Comparison of ENCODE assay signal across 8 cellular contexts in genomic region chr6:33192105-33192646, GRCh38. TPM values are rescaled to one million over a fixed set of nuclear protein-coding genes. Genes with fewer than 3 reads are reported as not detected.
A peak's percentile ranks its signal among the peaks of the same experiment; 100 is the strongest.
DNase-seq lines count a peak whose midpoint lies in the region; ATAC-seq and TF ChIP-seq lines count a peak whose summit lies in the region.

Gene COL11A2 (minus strand): TSS chr6:33192467. CDS start chr6:33192240, 227 bp downstream.

- H3K9me3 ChIP-seq in HUES48 (ENCODE audit: control insufficient read depth, insufficient read depth, low read length), result no peaks in the 10 kb centered on the region

- no peaks in the 10 kb centered on the region for H3K9me3 Mint-ChIP-seq in activated naive CD8-positive, alpha-beta T cell treated with anti-CD3 and anti-CD28 coated beads, Interleukin-2, amount 10 ng/mL, durations not matched to agents 7 days and 5 days

- peaks cover 20% of the 10 kb centered on the region for H3K36me3 ChIP-seq in HUES48 (ENCODE audit: control insufficient read depth, insufficient read depth, low read length)

- H3K4me1 Mint-ChIP-seq in activated naive CD8-positive, alpha-beta T cell treated with anti-CD3 and anti-CD28 coated beads, Interleukin-2, amount 10 ng/mL, durations not matched to agents 7 days and 5 days, result peaks cover 11% of the 10 kb centered on the region

- ATAC-seq in activated naive CD8-positive, alpha-beta T cell treated with anti-CD3 and anti-CD28 coated beads, Interleukin-2, amount 10 ng/mL, durations not matched to agents 7 days and 5 days (ENCODE audit: low read depth), result peak; percentile 17
- no peak for ATAC-seq in HG02852 (IDR thresholded peaks at IDR 0.05; ENCODE audit: unreplicated experiment)

- H3K4me3 ChIP-seq in HUES48 (ENCODE audit: low read depth, low read length) (peak within 1 kb of the TSS; percentile 75), iPS-11a (ENCODE audit: low read depth, low read length) (peak within 1 kb of the TSS; percentile 72), skin epidermis (peak within 1 kb of the TSS in 5 of 7 experiments; percentile 4 to 33 (median 19))

- H3K27me3 ChIP-seq in HUES48 (ENCODE audit: control insufficient read depth, insufficient read depth, low read length), result peaks cover 24% of the 10 kb centered on the region

- DNase-seq in activated naive CD8-positive, alpha-beta T cell treated with anti-CD3 and anti-CD28 coated beads, Interleukin-2, amount 10 ng/mL, durations not matched to agents 7 days and 5 days, result no peak
- DNase-seq in amniotic stem cell (lab: John Stamatoyannopoulos, UW) (no peak), GM10248 (ENCODE audit: extremely low spot score) (no peak), inferior parietal cortex (ENCODE audit: extremely low spot score) (no peak)

- no peak within 1 kb of the TSS for H3K27ac Mint-ChIP-seq in activated naive CD8-positive, alpha-beta T cell treated with anti-CD3 and anti-CD28 coated beads, Interleukin-2, amount 10 ng/mL, durations not matched to agents 7 days and 5 days

- TF ChIP-seq CTCF in GM10248 (IDR thresholded peaks at IDR 0.05; ENCODE audit: control extremely low read depth, extremely low read depth, low read depth, missing control alignments), result no peak

- CTCF ChIA-PET in GM10248 (lab: Yijun Ruan, JAX), result interaction anchor here (0.8 to 1.8 kb wide), 2 partner anchors 18 to 208 kb away, joined by 3 to 4 read pairs; no protein-coding TSS in a partner anchor

- POLR2A ChIA-PET in activated naive CD8-positive, alpha-beta T cell treated with anti-CD3 and anti-CD28 coated beads, Interleukin-2, amount 10 ng/mL, durations not matched to agents 7 days and 5 days (lab: Charles Lee), result no interaction called here
- POLR2A ChIA-PET in GM10248 (lab: Yijun Ruan, JAX), result interaction anchor here (1.0 kb wide), 1 partner anchor 12 kb away, joined by 4 read pairs; the partner anchor contains the start of gene HSD17B8

- peaks cover 6% of the 10 kb centered on the region; the same call in 1 of the 2 replicates for H3K4me1 ChIP-seq in HUES48 (ENCODE audit: control insufficient read depth, insufficient read depth, low read length)

- H3K36me3 Mint-ChIP-seq in activated naive CD8-positive, alpha-beta T cell treated with anti-CD3 and anti-CD28 coated beads, Interleukin-2, amount 10 ng/mL, durations not matched to agents 7 days and 5 days, result peaks cover 31% of the 10 kb centered on the region

- H3K27me3 Mint-ChIP-seq in activated naive CD8-positive, alpha-beta T cell treated with anti-CD3 and anti-CD28 coated beads, Interleukin-2, amount 10 ng/mL, durations not matched to agents 7 days and 5 days, result peaks cover 37% of the 10 kb centered on the region

- H3K27ac ChIP-seq in HUES48 (ENCODE audit: low read depth, low read length) (no peak within 1 kb of the TSS), skin epidermis (peak within 1 kb of the TSS in 4 of 21 experiments; percentile 42 to 76 (median 58))

- no peak within 1 kb of the TSS for H3K9ac ChIP-seq in HUES48 (ENCODE audit: low read depth, low read length)

- H3K4me3 Mint-ChIP-seq in activated naive CD8-positive, alpha-beta T cell treated with anti-CD3 and anti-CD28 coated beads, Interleukin-2, amount 10 ng/mL, durations not matched to agents 7 days and 5 days, result peak within 1 kb of the TSS; percentile 49

RNA-seq across cellular contexts. Expression of gene COL11A2, which starts in this region (rescaled TPM):
- 1 to 10 TPM in 1 of 2 experiments, under 1 TPM in 1; 1.00 to 1.1 TPM for total RNA-seq in activated naive CD8-positive, alpha-beta T cell treated with anti-CD3 and anti-CD28 coated beads, Interleukin-2, amount 10 ng/mL, durations not matched to agents 7 days and 5 days

Comparison
In these comparisons a context has a peak if more than half of its experiments do, and no peak if none do; other contexts are left out.
1. H3K4me3 ChIP-seq: peak in every context shown above with its lines; median percentile 75 in HUES48; 72 in iPS-11a; 19 in skin epidermis.